ENCODE assay signal across 20 cellular contexts in genomic region chr4:69098470-69098869, GRCh38. TPM values are rescaled to one million over a fixed set of nuclear protein-coding genes. Genes with fewer than 3 reads are reported as not detected.
DNase-seq lines count a peak whose midpoint lies in the region; ATAC-seq and TF ChIP-seq lines count a peak whose summit lies in the region.
"Had no signal": no experiment of that assay in that cellular context is flagged by ENCODE, and none has a peak within 500 bp of the region (broad histone marks: within the 10 kb centered on the region; RNA-seq: fewer than 3 reads in every experiment).

No MANE protein-coding gene starts in this region.

- peak overlapping the region; percentile 69 to 88 for H3K27ac ChIP-seq in liver (ENCODE audit: low read depth in 1 of 2, low read length in 2 of 2)
- H3K27ac ChIP-seq: HL-60, SJCRH30 had no signal

- peak; percentile 63 for DNase-seq in DMS153 (lab: John Stamatoyannopoulos, UW)
- peak; percentile 40 for DNase-seq in LNCaP clone FGC (ENCODE audit: low read depth)
- DNase-seq in SHP77 (lab: John Stamatoyannopoulos, UW) = peak; percentile 20 to 40
- no peak for DNase-seq in NCI-H1930 (lab: John Stamatoyannopoulos, UW)
- no peak for DNase-seq in H7
- DNase-seq: ACHN, AML-193, DMS 273 treated with DMSO at 0.1 percent for 48 hours, NCI-H1048, NCI-H1436 treated with DMSO at 0.1 percent for 48 hours, NCI-H446 treated with DMSO at 0.1 percent for 48 hours, RPMI8226, SJCRH30, T-helper 2 cell had no signal

- WGBS in liver = 27% methylated on average over 4 of the region's 4 CpGs

- peaks cover 0 to 23% (median 10%) of the 10 kb centered on the region in 4 donors for H3K4me1 ChIP-seq in liver (ENCODE audit: control insufficient read depth in 4 of 4, insufficient read depth in 4 of 4, low read length in 3 of 4)
- H3K4me1 ChIP-seq: HAP-1 had no signal

- no peaks in the 10 kb centered on the region for H3K27me3 ChIP-seq in liver (ENCODE audit: control insufficient read depth in 4 of 4, insufficient read depth in 4 of 4, low read length in 3 of 4)
- no peaks in the 10 kb centered on the region for H3K27me3 ChIP-seq in H7 (ENCODE audit: control insufficient read depth, insufficient read depth, low read length)

- peak in 1 of 2 donors; percentile 40 for TF ChIP-seq RAD21 in liver (IDR thresholded peaks at IDR 0.05)

- H3K9me3 ChIP-seq in liver (ENCODE audit: control insufficient read depth in 4 of 4, low read length in 3 of 4) = no peaks in the 10 kb centered on the region
- H3K9me3 ChIP-seq: HAP-1, SJCRH30 had no signal

- H3K36me3 ChIP-seq in liver (ENCODE audit: control insufficient read depth in 4 of 4, insufficient read depth in 3 of 4, low read depth in 1 of 4, low read length in 3 of 4) = no peaks in the 10 kb centered on the region
- H3K36me3 ChIP-seq in H7 (replicated peaks; ENCODE audit: control insufficient read depth, insufficient read depth, low read length) = no peaks in the 10 kb centered on the region
- H3K36me3 ChIP-seq: HAP-1, SJCRH30 had no signal

- H3K9ac ChIP-seq in liver (ENCODE audit: low read depth in 1 of 2, low read length in 2 of 2) = peak overlapping the region in 1 of 2 donors; percentile 98

- H3K4me3 ChIP-seq in LNCaP clone FGC (ENCODE audit: low read depth, low read length) (no peak overlapping the region), liver (ENCODE audit: low read depth in 1 of 3, low read length in 3 of 3) (peak overlapping the region; percentile 28 to 58 (median 54)), H7 (ENCODE audit: insufficient read depth, low read depth, low read length) (no peak overlapping the region)
- H3K4me3 ChIP-seq: HAP-1, SJCRH30 had no signal

- no peak for ATAC-seq in HG03442 (IDR thresholded peaks at IDR 0.05; ENCODE audit: unreplicated experiment)

- no peak for TF ChIP-seq CTCF in LNCaP clone FGC (IDR thresholded peaks at IDR 0.05; ENCODE audit: control insufficient read depth, extremely low read depth, insufficient read depth)
- no peak for TF ChIP-seq CTCF in liver (IDR thresholded peaks at IDR 0.05; ENCODE audit: low read depth, low read length, missing input control)

TF ChIP-seq in liver, 16 proteins besides CTCF, POLR2A, EP300 and RAD21:
- no peak for TF ChIP-seq NR2F2 (IDR thresholded peaks at IDR 0.05)
- peak; percentile 64 for TF ChIP-seq SP1 (IDR thresholded peaks at IDR 0.05)
- TF ChIP-seq HNF4G (IDR thresholded peaks at IDR 0.05) = no peak
- TF ChIP-seq REST (IDR thresholded peaks at IDR 0.05) = no peak
- TF ChIP-seq RXRA (IDR thresholded peaks at IDR 0.05) = peak; percentile 30 to 63
- peak; percentile 54 to 61 for TF ChIP-seq HNF4A (conservative IDR thresholded peaks at IDR 0.05)
- TF ChIP-seq TAF1 (conservative IDR thresholded peaks at IDR 0.05) = peak; percentile 82
- no peak for TF ChIP-seq GABPA (IDR thresholded peaks at IDR 0.05 in 1 of 2, conservative IDR thresholded peaks at IDR 0.05 in 1 of 2)
- peak; percentile 73 for TF ChIP-seq FOXA2 (IDR thresholded peaks at IDR 0.05)
- no peak for TF ChIP-seq ZBTB33 (IDR thresholded peaks at IDR 0.05)
- TF ChIP-seq JUND (IDR thresholded peaks at IDR 0.05) = peak; percentile 50 to 74
- TF ChIP-seq MAX (IDR thresholded peaks at IDR 0.05) = no peak
- peak; percentile 22 for TF ChIP-seq FOXA1 (IDR thresholded peaks at IDR 0.05)
- peak; percentile 18 for TF ChIP-seq ATF3 (IDR thresholded peaks at IDR 0.05)
- peak; percentile 64 for TF ChIP-seq YY1 (IDR thresholded peaks at IDR 0.05)
TF ChIP-seq in liver: peak in this region for 9.

RNA-seq across cellular contexts. Expression of gene UGT2B7, which starts 2.2 kb away (rescaled TPM):
- total RNA-seq in liver = 100 to 1,000 TPM in 1 of 2 donors, 1 to 10 TPM in 1; 5.9 to 185 TPM
- polyA plus RNA-seq in liver = 100 to 1,000 TPM; 143 to 198 TPM
- not detected in 2 replicates for total RNA-seq in H7 (2014; rRNA removed; shearing (Covaris generic))
- total RNA-seq: OCI-LY7, SJCRH30 had no signal
- polyA plus RNA-seq: CD14-positive monocyte had no signal

Comparison
In these comparisons a context has a peak if more than half of its experiments do, and no peak if none do; other contexts are left out.
1. DNase-seq: peak in DMS153 (single experiment), LNCaP clone FGC (single experiment) and SHP77 (2 of 2); none in NCI-H1930 (0 of 2) and H7 (single experiment).
2. H3K4me3 ChIP-seq: peak in liver (3 of 3); none in LNCaP clone FGC (single experiment) and H7 (single experiment).